Comparison of ENCODE assay signal across 17 cellular contexts in genomic region chr1:55670331-55671082, GRCh38.
DNase-seq lines count a peak whose midpoint lies in the region; ATAC-seq and TF ChIP-seq lines count a peak whose summit lies in the region.
"Had no signal": no experiment of that assay in that cellular context is flagged by ENCODE, and none has a peak within 500 bp of the region (broad histone marks: within the 10 kb centered on the region; RNA-seq: fewer than 3 reads in every experiment).

No MANE protein-coding gene starts in this region.

- H2AFZ ChIP-seq in osteoblast (ENCODE audit: low read length): peak overlapping the region; percentile 87

- H4K20me1 ChIP-seq in osteoblast (ENCODE audit: insufficient read depth, low read length): no peaks in the 10 kb centered on the region

- no peak overlapping the region for H3K27ac Mint-ChIP-seq in activated CD4-positive, alpha-beta T cell treated with anti-CD3 and anti-CD28 coated beads, Interleukin-2, amount 10 ng/mL, durations not matched to agents 24 days and 14 days
- H3K27ac Mint-ChIP-seq in activated CD4-positive, alpha-beta T cell treated with anti-CD3 and anti-CD28 coated beads, Interleukin-2, amount 10 ng/mL, durations not matched to agents 7 days and 5 days: no peak overlapping the region
- H3K27ac Mint-ChIP-seq: naive thymus-derived CD8-positive, alpha-beta T cell; type B pancreatic cell had no signal

- H3K27me3 Mint-ChIP-seq in activated CD4-positive, alpha-beta T cell treated with anti-CD3 and anti-CD28 coated beads, Interleukin-2, amount 10 ng/mL, durations not matched to agents 24 days and 14 days: no peaks in the 10 kb centered on the region
- H3K27me3 Mint-ChIP-seq in activated CD4-positive, alpha-beta T cell treated with anti-CD3 and anti-CD28 coated beads, Interleukin-2, amount 10 ng/mL, durations not matched to agents 7 days and 5 days: no peaks in the 10 kb centered on the region
- H3K27me3 Mint-ChIP-seq: type B pancreatic cell had no signal

- H3K27me3 ChIP-seq in osteoblast (ENCODE audit: insufficient read depth, low read length): no peaks in the 10 kb centered on the region
- H3K27me3 ChIP-seq in uterus: no peaks in the 10 kb centered on the region

- no peak for ATAC-seq in GM21529 (IDR thresholded peaks at IDR 0.05; ENCODE audit: unreplicated experiment)
- ATAC-seq: GM12878; naive thymus-derived CD8-positive, alpha-beta T cell had no signal

- intact Hi-C loops in activated CD4-positive, alpha-beta T cell treated with anti-CD3 and anti-CD28 coated beads, Interleukin-2, amount 10 ng/mL, durations not matched to agents 24 days and 14 days (cut with micrococcal nuclease): no loop called here
- intact Hi-C loops in uterus (cut with DNase I; ENCODE audit: low total_unique reads): no loop called here

- H3K9me3 Mint-ChIP-seq in activated CD4-positive, alpha-beta T cell treated with anti-CD3 and anti-CD28 coated beads, Interleukin-2, amount 10 ng/mL, durations not matched to agents 24 days and 14 days: no peaks in the 10 kb centered on the region
- H3K9me3 Mint-ChIP-seq in activated CD4-positive, alpha-beta T cell treated with anti-CD3 and anti-CD28 coated beads, Interleukin-2, amount 10 ng/mL, durations not matched to agents 7 days and 5 days: no peaks in the 10 kb centered on the region
- H3K9me3 Mint-ChIP-seq: naive thymus-derived CD8-positive, alpha-beta T cell had no signal

- H3K27ac ChIP-seq in osteoblast (ENCODE audit: low read depth, low read length) (no peak overlapping the region), uterus (peak overlapping the region; percentile 54 to 76)

- H3K36me3 ChIP-seq in osteoblast (ENCODE audit: insufficient read depth, low read length): no peaks in the 10 kb centered on the region
- no peaks in the 10 kb centered on the region for H3K36me3 ChIP-seq in uterus

- H3K4me3 Mint-ChIP-seq in activated CD4-positive, alpha-beta T cell treated with anti-CD3 and anti-CD28 coated beads, Interleukin-2, amount 10 ng/mL, durations not matched to agents 24 days and 14 days: no peak overlapping the region
- no peak overlapping the region for H3K4me3 Mint-ChIP-seq in activated CD4-positive, alpha-beta T cell treated with anti-CD3 and anti-CD28 coated beads, Interleukin-2, amount 10 ng/mL, durations not matched to agents 7 days and 5 days
- H3K4me3 Mint-ChIP-seq: naive thymus-derived CD8-positive, alpha-beta T cell; type B pancreatic cell had no signal

- peak; percentile 16 for DNase-seq in activated CD4-positive, alpha-beta T cell treated with anti-CD3 and anti-CD28 coated beads, Interleukin-2, amount 10 ng/mL, durations not matched to agents 24 days and 14 days
- DNase-seq in activated CD4-positive, alpha-beta T cell treated with anti-CD3 and anti-CD28 coated beads, Interleukin-2, amount 10 ng/mL, durations not matched to agents 7 days and 5 days: no peak
- DNase-seq in fibroblast of peridontal ligament (ENCODE audit: extremely low read depth) (peak; percentile 91), osteoblast (ENCODE audit: insufficient read length, low spot score, missing footprints) (no peak), uterus (no peak), T-helper 2 cell (no peak), NCI-H1092 treated with DMSO at 0.1 percent for 48 hours (lab: John Stamatoyannopoulos, UW) (no peak)
- DNase-seq: activated CD4-positive, alpha-beta T cell treated with anti-CD3 and anti-CD28 coated beads for 1 hour; activated T-cell treated with anti-CD3 and anti-CD28 coated beads for 4 hours; dermis blood vessel endothelial cell; DMS79; naive thymus-derived CD8-positive, alpha-beta T cell; NCI-H2171; small intestine had no signal

- H3K4me1 Mint-ChIP-seq in activated CD4-positive, alpha-beta T cell treated with anti-CD3 and anti-CD28 coated beads, Interleukin-2, amount 10 ng/mL, durations not matched to agents 24 days and 14 days: no peaks in the 10 kb centered on the region
- no peaks in the 10 kb centered on the region for H3K4me1 Mint-ChIP-seq in activated CD4-positive, alpha-beta T cell treated with anti-CD3 and anti-CD28 coated beads, Interleukin-2, amount 10 ng/mL, durations not matched to agents 7 days and 5 days

- H3K4me1 ChIP-seq in osteoblast (ENCODE audit: insufficient read depth, low read length) (peaks cover 10% of the 10 kb centered on the region), uterus (no peaks in the 10 kb centered on the region)

- H3K79me2 ChIP-seq in osteoblast (ENCODE audit: insufficient read depth, low read length): no peaks in the 10 kb centered on the region

- H3K4me2 ChIP-seq in osteoblast (ENCODE audit: insufficient read depth, low read length): peak overlapping the region; percentile 43

- TF ChIP-seq CTCF in osteoblast (IDR thresholded peaks at IDR 0.05; ENCODE audit: extremely low read depth, low read depth, low read length) (no peak), uterus (IDR thresholded peaks at IDR 0.05) (no peak)

- no peak for TF ChIP-seq POLR2A in uterus (IDR thresholded peaks at IDR 0.05)

- no peaks in the 10 kb centered on the region for H3K36me3 Mint-ChIP-seq in activated CD4-positive, alpha-beta T cell treated with anti-CD3 and anti-CD28 coated beads, Interleukin-2, amount 10 ng/mL, durations not matched to agents 24 days and 14 days (ENCODE audit: low read depth)
- H3K36me3 Mint-ChIP-seq in activated CD4-positive, alpha-beta T cell treated with anti-CD3 and anti-CD28 coated beads, Interleukin-2, amount 10 ng/mL, durations not matched to agents 7 days and 5 days (ENCODE audit: low read depth): no peaks in the 10 kb centered on the region
- H3K36me3 Mint-ChIP-seq: naive thymus-derived CD8-positive, alpha-beta T cell had no signal

- H3K9me3 ChIP-seq in osteoblast (ENCODE audit: low read depth, low read length) (no peaks in the 10 kb centered on the region), uterus (no peaks in the 10 kb centered on the region)

- CTCF ChIA-PET in activated CD4-positive, alpha-beta T cell treated with anti-CD3 and anti-CD28 coated beads, Interleukin-2, amount 10 ng/mL, durations not matched to agents 7 days and 5 days (lab: Charles Lee): interaction anchor here (0.5 kb wide), 1 partner anchor 496 kb away, joined by 3 read pairs; no protein-coding TSS in a partner anchor

- H3K4me3 ChIP-seq in osteoblast (ENCODE audit: insufficient read depth, low read length): peak overlapping the region; percentile 1
- H3K4me3 ChIP-seq in uterus: no peak overlapping the region
- H3K4me3 ChIP-seq: GM12878 had no signal

- POLR2A ChIA-PET in activated CD4-positive, alpha-beta T cell treated with anti-CD3 and anti-CD28 coated beads, Interleukin-2, amount 10 ng/mL, durations not matched to agents 7 days and 5 days (lab: Charles Lee): no interaction called here

Comparison
In these comparisons a context has a peak if more than half of its experiments do, and no peak if none do; other contexts are left out.
1. DNase-seq: peak in activated CD4-positive, alpha-beta T cell treated with anti-CD3 and anti-CD28 coated beads, Interleukin-2, amount 10 ng/mL, durations not matched to agents 24 days and 14 days (single experiment) and fibroblast of peridontal ligament (single experiment); none in activated CD4-positive, alpha-beta T cell treated with anti-CD3 and anti-CD28 coated beads, Interleukin-2, amount 10 ng/mL, durations not matched to agents 7 days and 5 days (single experiment), osteoblast (single experiment), uterus (0 of 2), T-helper 2 cell (0 of 5) and NCI-H1092 treated with DMSO at 0.1 percent for 48 hours (single experiment).